ENCODE assay signal across 8 cellular contexts in the genomic region with DNA sequence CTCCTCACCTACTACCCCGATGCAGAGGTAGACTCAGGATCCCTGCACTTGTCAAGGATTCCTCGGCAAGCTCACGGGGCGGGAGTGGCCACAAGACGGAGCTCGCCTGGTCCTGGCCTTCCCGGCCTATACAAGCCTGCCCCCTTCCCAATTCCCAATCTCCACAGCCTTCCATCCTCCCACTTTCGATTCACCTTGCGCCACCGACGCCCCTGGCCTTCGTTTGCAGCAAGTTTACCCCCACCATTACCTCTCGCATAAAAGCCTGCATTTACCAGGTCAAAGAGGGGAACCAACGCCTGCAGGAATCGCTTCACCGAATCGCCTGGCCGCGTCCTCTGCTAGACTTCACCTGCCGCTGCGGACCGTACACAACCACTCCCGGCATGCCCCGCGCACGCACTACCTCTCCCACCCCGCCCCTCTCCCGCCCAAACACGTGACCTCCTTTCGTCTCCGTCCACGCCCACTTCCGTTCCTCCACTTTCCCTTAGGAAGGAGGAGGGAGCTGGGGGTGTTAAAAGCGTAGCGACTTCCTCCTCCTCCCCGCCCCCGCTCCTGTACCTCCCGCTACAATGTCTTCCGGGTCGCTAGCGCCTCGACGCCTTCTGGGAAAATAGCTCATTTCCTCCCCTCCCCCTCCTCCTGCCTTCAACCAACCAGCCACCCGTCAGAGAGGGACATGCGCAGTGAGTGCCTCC. TPM values are rescaled to one million over a fixed set of nuclear protein-coding genes. Genes with fewer than 3 reads are reported as not detected.
A peak's percentile ranks its signal among the peaks of the same experiment; 100 is the strongest.
DNase-seq lines count a peak whose midpoint lies in the region; ATAC-seq and TF ChIP-seq lines count a peak whose summit lies in the region.

Gene ORC4 (minus strand): TSS at position 380 of the 701 bp plus-strand sequence. CDS start 44,779 bp downstream, outside the sequence.

- peak within 1 kb of the TSS; percentile 92 to 100 (median 99) for H3K4me3 Mint-ChIP-seq in CD4-positive, alpha-beta memory T cell

- peaks cover 3 to 19% of the 10 kb centered on the region in 2 donors for H3K36me3 Mint-ChIP-seq in CD4-positive, alpha-beta memory T cell

- no peaks in the 10 kb centered on the region for H3K27me3 ChIP-seq in CD4-positive, alpha-beta memory T cell (ENCODE audit: insufficient read depth, low read length)
- H3K27me3 ChIP-seq in dorsolateral prefrontal cortex (no peaks in the 10 kb centered on the region), liver (ENCODE audit: control insufficient read depth in 4 of 4, insufficient read depth in 4 of 4, low read length in 3 of 4) (no peaks in the 10 kb centered on the region)

- no peaks in the 10 kb centered on the region for H3K9me3 ChIP-seq in CD4-positive, alpha-beta memory T cell (ENCODE audit: control insufficient read depth in 1 of 2, low read length in 2 of 2)
- no peaks in the 10 kb centered on the region for H3K9me3 ChIP-seq in liver (ENCODE audit: control insufficient read depth in 4 of 4, low read length in 3 of 4)

- peak within 1 kb of the TSS; percentile 92 to 93 for H3K9ac ChIP-seq in liver (ENCODE audit: low read depth in 1 of 2, low read length in 2 of 2)

- H3K4me1 Mint-ChIP-seq in CD4-positive, alpha-beta memory T cell, result peaks cover 44 to 82% (median 62%) of the 10 kb centered on the region in 4 donors

- POLR2A ChIA-PET in CD4-positive, alpha-beta memory T cell (lab: Charles Lee; ENCODE audit: partially characterized antibody), result interaction anchor here (0.6 to 3.0 kb wide), 25 partner anchors 9 to 1567 kb away, joined by 3 to 27 read pairs (median 4); partner anchors contain the start of genes EPC2, KIF5C and MMADHC

- ATAC-seq in GM19438 (IDR thresholded peaks at IDR 0.05; ENCODE audit: low read depth, unreplicated experiment) (peak; percentile 76), HG03575 (IDR thresholded peaks at IDR 0.05; ENCODE audit: extremely low read depth, insufficient number of reproducible peaks, low FRiP score, unreplicated experiment) (peak; percentile 41)

- peak within 1 kb of the TSS; percentile 87 to 93 for H3K4me3 ChIP-seq in CD4-positive, alpha-beta memory T cell (ENCODE audit: low read length in 2 of 2)
- H3K4me3 ChIP-seq in dorsolateral prefrontal cortex (peak within 1 kb of the TSS; percentile 59 to 99 (median 91)), liver (ENCODE audit: low read depth in 1 of 3, low read length in 3 of 3) (peak within 1 kb of the TSS; percentile 78 to 95 (median 94))

- WGBS in liver, result under 1% methylated on average over 45 of the region's 45 CpGs

- H3K27ac ChIP-seq in CD4-positive, alpha-beta memory T cell (ENCODE audit: low read depth, low read length), result peak within 1 kb of the TSS; percentile 89
- peak within 1 kb of the TSS; percentile 73 to 98 (median 91) for H3K27ac ChIP-seq in dorsolateral prefrontal cortex
- peak within 1 kb of the TSS; percentile 87 to 97 for H3K27ac ChIP-seq in liver (ENCODE audit: low read depth in 1 of 2, low read length in 2 of 2)

- CTCF ChIA-PET in CD4-positive, alpha-beta memory T cell (lab: Charles Lee; ENCODE audit: partially characterized antibody), result interaction anchor here (0.7 to 3.6 kb wide), 8 partner anchors 8 to 1566 kb away, joined by 3 to 15 read pairs (median 4); partner anchors contain the start of gene EPC2

- peak; percentile 94 to 99 (median 97) for DNase-seq in CD4-positive, alpha-beta memory T cell
- DNase-seq in NCI-H82 (lab: John Stamatoyannopoulos, UW) (peak; percentile 100), dorsolateral prefrontal cortex (peak; percentile 92 to 98 (median 97))
- peak; percentile 97 for DNase-seq in activated CD4-positive, alpha-beta T cell treated with anti-CD3 and anti-CD28 coated beads, Interleukin-2, amount 50 U/mL, for 48 hours
- DNase-seq in stimulated activated CD4-positive, alpha-beta T cell treated with anti-CD3 and anti-CD28 coated beads, Interleukin-4, amount 100 ng/mL, for 24 hours, result peak; percentile 98

- TF ChIP-seq CTCF in dorsolateral prefrontal cortex (IDR thresholded peaks at IDR 0.05 in 54 of 56, conservative IDR thresholded peaks at IDR 0.05 in 2 of 56; ENCODE audit: low read depth in 1 of 56, partially characterized antibody in 56 of 56) (peak in 39 of 56 donors; percentile 7 to 48 (median 33)), liver (IDR thresholded peaks at IDR 0.05; ENCODE audit: low read depth, low read length, missing input control) (no peak)

- no peaks in the 10 kb centered on the region for H3K36me3 ChIP-seq in CD4-positive, alpha-beta memory T cell (ENCODE audit: insufficient read depth, low read length)
- no peaks in the 10 kb centered on the region for H3K36me3 ChIP-seq in liver (ENCODE audit: control insufficient read depth in 4 of 4, insufficient read depth in 3 of 4, low read depth in 1 of 4, low read length in 3 of 4)

- peak within 1 kb of the TSS; percentile 85 to 98 (median 97) for H3K27ac Mint-ChIP-seq in CD4-positive, alpha-beta memory T cell

- peak; percentile 43 to 60 for TF ChIP-seq RAD21 in liver (IDR thresholded peaks at IDR 0.05)

- no peaks in the 10 kb centered on the region for H3K27me3 Mint-ChIP-seq in CD4-positive, alpha-beta memory T cell

- peaks cover 57% of the 10 kb centered on the region for H3K4me1 ChIP-seq in CD4-positive, alpha-beta memory T cell (ENCODE audit: insufficient read depth, low read length)
- H3K4me1 ChIP-seq in liver (ENCODE audit: control insufficient read depth in 4 of 4, insufficient read depth in 4 of 4, low read length in 3 of 4), result peaks cover 7 to 38% (median 26%) of the 10 kb centered on the region in 4 donors

- intact Hi-C loops in CD4-positive, alpha-beta memory T cell (cut with micrococcal nuclease), result loop anchor here (1.0 to 5.0 kb wide), 7 partner anchors 30 to 1567 kb away; partner anchors contain the start of genes ACVR2A, KIF5C and MMADHC
- intact Hi-C loops in dorsolateral prefrontal cortex (cut with DNase I), result loop anchor here (10.0 kb wide), 3 partner anchors 84 to 624 kb away; partner anchors contain the start of genes ACVR2A (in 1 of the 2) and EPC2 (in 1 of the 2)

- H3K9me3 Mint-ChIP-seq in CD4-positive, alpha-beta memory T cell, result no peaks in the 10 kb centered on the region

TF ChIP-seq in liver, 16 proteins besides CTCF, POLR2A, EP300 and RAD21 (continues in another document):
- TF ChIP-seq TAF1 (conservative IDR thresholded peaks at IDR 0.05) (no peak), YY1 (IDR thresholded peaks at IDR 0.05) (peak; percentile 89), FOXA1 (IDR thresholded peaks at IDR 0.05) (no peak), SP1 (IDR thresholded peaks at IDR 0.05) (peak; percentile 93), EGR1 (IDR thresholded peaks at IDR 0.05; ENCODE audit: low read depth in 2 of 2) (peak; percentile 99), ZBTB33 (IDR thresholded peaks at IDR 0.05) (peak; percentile 82), JUND (IDR thresholded peaks at IDR 0.05) (peak; percentile 72 to 81), FOXA2 (IDR thresholded peaks at IDR 0.05) (peak; percentile 34), HNF4A (conservative IDR thresholded peaks at IDR 0.05) (peak; percentile 46 to 64), ATF3 (IDR thresholded peaks at IDR 0.05) (no peak), GABPA (IDR thresholded peaks at IDR 0.05 in 1 of 2, conservative IDR thresholded peaks at IDR 0.05 in 1 of 2) (peak; percentile 83 to 96), RXRA (IDR thresholded peaks at IDR 0.05) (peak; percentile 62 to 69), NR2F2 (IDR thresholded peaks at IDR 0.05) (no peak), HNF4G (IDR thresholded peaks at IDR 0.05) (no peak)
- TF ChIP-seq, protein P1, sequence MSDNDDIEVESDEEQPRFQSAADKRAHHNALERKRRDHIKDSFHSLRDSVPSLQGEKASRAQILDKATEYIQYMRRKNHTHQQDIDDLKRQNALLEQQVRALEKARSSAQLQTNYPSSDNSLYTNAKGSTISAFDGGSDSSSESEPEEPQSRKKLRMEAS (IDR thresholded peaks at IDR 0.05), result peak; percentile 86

RNA-seq across cellular contexts. Expression of gene ORC4, which starts in this region (rescaled TPM):
- 10 to 100 TPM; 59.4 to 60.1 TPM for total RNA-seq in CD4-positive, alpha-beta memory T cell
- 10 to 100 TPM; 42.9 to 52.7 TPM for polyA plus RNA-seq in CD4-positive, alpha-beta memory T cell
- total RNA-seq in dorsolateral prefrontal cortex (10 to 100 TPM; 40.1 to 94.4 (median 74.7) TPM), liver (10 to 100 TPM; 28.1 to 50.2 TPM)
- polyA plus RNA-seq in liver, result 10 to 100 TPM in 1 of 2 donors, 1 to 10 TPM in 1; 9.7 to 18.5 TPM

Comparison
In these comparisons a context has a peak if more than half of its experiments do, and no peak if none do; other contexts are left out.
1. Peak in every context shown above with its lines: DNase-seq, ATAC-seq, H3K4me3 ChIP-seq and H3K27ac ChIP-seq.